ENCODE assay signal across 12 cellular contexts in genomic region chr18:23115683-23116096, GRCh38. TPM values are rescaled to one million over a fixed set of nuclear protein-coding genes. Genes with fewer than 3 reads are reported as not detected.
DNase-seq lines count a peak whose midpoint lies in the region; ATAC-seq, FAIRE-seq and TF ChIP-seq lines count a peak whose summit lies in the region.
"Had no signal": no experiment of that assay in that cellular context is flagged by ENCODE, and none has a peak within 500 bp of the region (broad histone marks: within the 10 kb centered on the region; RNA-seq: fewer than 3 reads in every experiment).

No MANE protein-coding gene starts in this region.

- peak overlapping the region; percentile 41 for H3K4me2 ChIP-seq in astrocyte (ENCODE audit: low read length)

- intact Hi-C loops in A673 (cut with micrococcal nuclease; ENCODE audit: unreplicated experiment) (no loop called here), kidney (cut with DNase I) (no loop called here), head of caudate nucleus (cut with DNase I) (no loop called here)

- peaks cover 4% of the 10 kb centered on the region for H3K36me3 Mint-ChIP-seq in astrocyte (ENCODE audit: low read depth, unreplicated experiment)

- peaks cover 3% of the 10 kb centered on the region for H3K4me1 Mint-ChIP-seq in astrocyte (ENCODE audit: low read depth, unreplicated experiment)

- H3K4me1 ChIP-seq in A673 (ENCODE audit: insufficient read depth, low read length, poor library complexity, severe bottlenecking) (peaks cover 27% of the 10 kb centered on the region), astrocyte (ENCODE audit: insufficient read depth, low read length) (peaks cover 17% of the 10 kb centered on the region), kidney (ENCODE audit: control insufficient read depth in 1 of 2, insufficient read depth in 1 of 2, low read depth in 1 of 2, low read length in 2 of 2) (peaks cover 14 to 29% of the 10 kb centered on the region in 2 donors)

- no peak overlapping the region for H2AFZ ChIP-seq in astrocyte (ENCODE audit: low read depth, low read length)

- H3K9me3 ChIP-seq in A673 (ENCODE audit: low read depth, low read length, poor library complexity, severe bottlenecking) (no peaks in the 10 kb centered on the region), astrocyte (ENCODE audit: insufficient read depth, low read depth, low read length) (no peaks in the 10 kb centered on the region), kidney (ENCODE audit: control insufficient read depth in 1 of 2, low read length in 2 of 2) (no peaks in the 10 kb centered on the region)
- H3K9me3 ChIP-seq: thoracic aorta had no signal

- no peaks in the 10 kb centered on the region for H4K20me1 ChIP-seq in astrocyte (ENCODE audit: insufficient read depth, low read length)

- no peak for ATAC-seq in HG02678 (IDR thresholded peaks at IDR 0.05; ENCODE audit: unreplicated experiment)
- ATAC-seq: activated CD8-positive, alpha-beta T cell treated with anti-CD3 and anti-CD28 coated beads, Interleukin-2, amount 10 ng/mL, durations not matched to agents 7 days and 5 days had no signal

- FAIRE-seq in astrocyte (lab: Jason Lieb, UNC) (peak; percentile 91), kidney (lab: Jason Lieb, UNC) (no peak)

- H3K36me3 ChIP-seq in A673 (ENCODE audit: insufficient read depth, low read length, poor library complexity, severe bottlenecking): no peaks in the 10 kb centered on the region
- H3K36me3 ChIP-seq in astrocyte (ENCODE audit: insufficient read depth, low read length): no peaks in the 10 kb centered on the region
- H3K36me3 ChIP-seq in kidney (ENCODE audit: control insufficient read depth in 1 of 2, insufficient read depth in 2 of 2, low read length in 2 of 2): no peaks in the 10 kb centered on the region
- H3K36me3 ChIP-seq: thoracic aorta had no signal

- H3K79me2 ChIP-seq in astrocyte (ENCODE audit: insufficient read depth, low read length): no peaks in the 10 kb centered on the region

- H3K27ac ChIP-seq in A673 (ENCODE audit: low read depth, low read length, poor library complexity, severe bottlenecking): no peak overlapping the region
- peak overlapping the region; percentile 41 for H3K27ac ChIP-seq in astrocyte (ENCODE audit: low read depth, low read length)
- peak overlapping the region; percentile 80 to 83 for H3K27ac ChIP-seq in kidney (ENCODE audit: low read depth in 2 of 2, low read length in 2 of 2)

- H3K4me3 ChIP-seq in A673 (ENCODE audit: low read depth, low read length, poor library complexity, severe bottlenecking) (no peak overlapping the region), astrocyte (ENCODE audit: insufficient read depth, low read depth, low read length) (no peak overlapping the region), kidney (ENCODE audit: low read length in 2 of 2) (no peak overlapping the region)
- H3K4me3 ChIP-seq: thoracic aorta had no signal

- peaks cover 3% of the 10 kb centered on the region for H3K27me3 Mint-ChIP-seq in astrocyte (ENCODE audit: low read depth, unreplicated experiment)

- POLR2A ChIA-PET in A673 (lab: Charles Lee; ENCODE audit: low non-redundant PET): interaction anchor here (0.7 kb wide), 1 partner anchor 12 kb away, joined by 3 read pairs; no protein-coding TSS in a partner anchor

- peaks cover 9% of the 10 kb centered on the region for H3K9me3 Mint-ChIP-seq in astrocyte (ENCODE audit: unreplicated experiment)

- H3K27me3 ChIP-seq in A673 (replicated peaks; ENCODE audit: insufficient read depth, low read depth, low read length, poor library complexity): no peaks in the 10 kb centered on the region
- no peaks in the 10 kb centered on the region for H3K27me3 ChIP-seq in astrocyte (ENCODE audit: insufficient read depth, low read length)

- CTCF ChIA-PET in A673 (lab: Charles Lee): no interaction called here

- DNase-seq in A673 (ENCODE audit: low spot score): peak; percentile 44
- peak; percentile 92 for DNase-seq in HS-5 (ENCODE audit: low read depth)
- peak; percentile 98 for DNase-seq in astrocyte (ENCODE audit: low read depth)
- no peak for DNase-seq in kidney
- DNase-seq in head of caudate nucleus: no peak
- DNase-seq in NCI-H82 (lab: John Stamatoyannopoulos, UW): no peak
- DNase-seq in DMS153 treated with DMSO at 0.1 percent for 48 hours (lab: John Stamatoyannopoulos, UW; ENCODE audit: unreplicated experiment): no peak
- DNase-seq: activated CD8-positive, alpha-beta T cell treated with anti-CD3 and anti-CD28 coated beads, Interleukin-2, amount 10 ng/mL, durations not matched to agents 7 days and 5 days; MM.1S had no signal

- peak overlapping the region; percentile 25 for H3K9ac ChIP-seq in astrocyte (ENCODE audit: low read length)
- no peak overlapping the region for H3K9ac ChIP-seq in kidney (ENCODE audit: low read length in 2 of 2)

- H3K4me3 Mint-ChIP-seq in astrocyte (ENCODE audit: unreplicated experiment): no peak overlapping the region
- H3K4me3 Mint-ChIP-seq: activated CD8-positive, alpha-beta T cell treated with anti-CD3 and anti-CD28 coated beads, Interleukin-2, amount 10 ng/mL, durations not matched to agents 7 days and 5 days; B cell had no signal

- no TSS peak for BruUV-seq in A673 (replicated peaks; lab: Mats Ljungman, UMichigan)

- TF ChIP-seq CTCF in A673 (conservative IDR thresholded peaks at IDR 0.05; ENCODE audit: low read depth, low read length) (no peak), astrocyte (IDR thresholded peaks at IDR 0.05; ENCODE audit: insufficient read depth, low read depth, low read length) (no peak), kidney (IDR thresholded peaks at IDR 0.05; ENCODE audit: borderline replicate concordance, extremely low read depth, insufficient read depth) (no peak)

- H3K27ac Mint-ChIP-seq in astrocyte (ENCODE audit: unreplicated experiment): peak overlapping the region; percentile 3
- H3K27ac Mint-ChIP-seq: activated CD8-positive, alpha-beta T cell treated with anti-CD3 and anti-CD28 coated beads, Interleukin-2, amount 10 ng/mL, durations not matched to agents 7 days and 5 days; B cell had no signal

RNA-seq across cellular contexts. Expression of gene CABLES1, which starts 19.6 kb away (rescaled TPM):
- total RNA-seq in A673 (2021): 7.1 and 7.2 TPM in 2 replicates
- 12.2 and 14.5 TPM in 2 replicates for total RNA-seq in astrocyte
- total RNA-seq in kidney: 40.5 TPM
- 7.6 TPM for polyA plus RNA-seq in kidney (ENCODE audit: insufficient read depth, low read depth, low replicate concordance)

Comparison
In these comparisons a context has a peak if more than half of its experiments do, and no peak if none do; other contexts are left out.
1. DNase-seq: peak in A673 (single experiment), HS-5 (single experiment) and astrocyte (single experiment); none in kidney (single experiment), head of caudate nucleus (0 of 42), NCI-H82 (single experiment) and DMS153 treated with DMSO at 0.1 percent for 48 hours (single experiment).